8 cellular contexts compared by ENCODE assay signal in genomic region chr19:55062735-55063491, GRCh38. TPM values are rescaled to one million over a fixed set of nuclear protein-coding genes. Genes with fewer than 3 reads are reported as not detected.
A peak's percentile ranks its signal among the peaks of the same experiment; 100 is the strongest.
DNase-seq lines count a peak whose midpoint lies in the region; ATAC-seq, FAIRE-seq and TF ChIP-seq lines count a peak whose summit lies in the region.

RDH13 (minus strand) TSS chr19:55063148; CDS start chr19:55063032, 116 bp downstream.

- DNase-seq in GM12892 (ENCODE audit: insufficient read length) (peak; percentile 85), NCI-H187 (lab: John Stamatoyannopoulos, UW) (peak; percentile 67 to 68), amniotic epithelial cell (ENCODE audit: low read depth) (peak; percentile 91), left ventricle myocardium inferior (peak; percentile 97), progenitor cell of endocrine pancreas (ENCODE audit: low spot score, unreplicated experiment) (peak; percentile 90), upper lobe of right lung (peak; percentile 99)

- H3K27me3 Mint-ChIP-seq in T-helper 1 cell treated with Interleukin-12 subunit alpha and Interleukin-12 subunit beta and Interleukin-4 antibody, amounts not matched to agents 30 μg/mL and 1 μg/mL, for 36 hours (ENCODE audit: low read depth): peaks cover 30% of the 10 kb centered on the region
- peaks cover 34% of the 10 kb centered on the region for H3K27me3 Mint-ChIP-seq in progenitor cell of endocrine pancreas

- H3K27me3 ChIP-seq in left ventricle myocardium inferior (ENCODE audit: low read depth) (peaks cover 19% of the 10 kb centered on the region), upper lobe of right lung (no peaks in the 10 kb centered on the region)

- H3K4me3 Mint-ChIP-seq in T-helper 1 cell treated with Interleukin-12 subunit alpha and Interleukin-12 subunit beta and Interleukin-4 antibody, amounts not matched to agents 30 μg/mL and 1 μg/mL, for 36 hours: peak within 1 kb of the TSS; percentile 86
- H3K4me3 Mint-ChIP-seq in progenitor cell of endocrine pancreas (ENCODE audit: low read depth): peak within 1 kb of the TSS; percentile 78

- peak; percentile 88 for ATAC-seq in HG02870 (IDR thresholded peaks at IDR 0.05; ENCODE audit: unreplicated experiment)
- peak; percentile 100 for ATAC-seq in upper lobe of right lung

- H3K36me3 ChIP-seq in left ventricle myocardium inferior (peaks cover 19% of the 10 kb centered on the region), upper lobe of right lung (peaks cover 10% of the 10 kb centered on the region)

- peak; percentile 65; the same call in 1 of the 2 replicates for TF ChIP-seq POLR2A in GM12892 (IDR thresholded peaks at IDR 0.05; ENCODE audit: low read depth, low read length)

- H3K4me1 ChIP-seq in left ventricle myocardium inferior (peaks cover 34% of the 10 kb centered on the region), upper lobe of right lung (peaks cover 16% of the 10 kb centered on the region)

- peaks cover 10% of the 10 kb centered on the region for H3K4me1 Mint-ChIP-seq in T-helper 1 cell treated with Interleukin-12 subunit alpha and Interleukin-12 subunit beta and Interleukin-4 antibody, amounts not matched to agents 30 μg/mL and 1 μg/mL, for 36 hours (ENCODE audit: low read depth)
- H3K4me1 Mint-ChIP-seq in progenitor cell of endocrine pancreas (ENCODE audit: low read depth): peaks cover 2% of the 10 kb centered on the region

- intact Hi-C loops in left ventricle myocardium inferior (cut with micrococcal nuclease): no loop called here
- intact Hi-C loops in upper lobe of right lung (cut with DNase I): no loop called here

- FAIRE-seq in GM12892 (lab: Jason Lieb, UNC): peak; percentile 77

- H3K36me3 Mint-ChIP-seq in T-helper 1 cell treated with Interleukin-12 subunit alpha and Interleukin-12 subunit beta and Interleukin-4 antibody, amounts not matched to agents 30 μg/mL and 1 μg/mL, for 36 hours (ENCODE audit: low read depth): peaks cover 10% of the 10 kb centered on the region
- H3K36me3 Mint-ChIP-seq in progenitor cell of endocrine pancreas (ENCODE audit: insufficient read depth): peaks cover 4% of the 10 kb centered on the region

- peak within 1 kb of the TSS; percentile 72 for H3K27ac Mint-ChIP-seq in T-helper 1 cell treated with Interleukin-12 subunit alpha and Interleukin-12 subunit beta and Interleukin-4 antibody, amounts not matched to agents 30 μg/mL and 1 μg/mL, for 36 hours
- peak within 1 kb of the TSS; percentile 89 for H3K27ac Mint-ChIP-seq in progenitor cell of endocrine pancreas

- H3K9me3 Mint-ChIP-seq in T-helper 1 cell treated with Interleukin-12 subunit alpha and Interleukin-12 subunit beta and Interleukin-4 antibody, amounts not matched to agents 30 μg/mL and 1 μg/mL, for 36 hours: no peaks in the 10 kb centered on the region
- H3K9me3 Mint-ChIP-seq in progenitor cell of endocrine pancreas (ENCODE audit: low read depth): no peaks in the 10 kb centered on the region

- peak within 1 kb of the TSS; percentile 91 for H3K27ac ChIP-seq in left ventricle myocardium inferior (replicated peaks)
- peak within 1 kb of the TSS; percentile 85 for H3K27ac ChIP-seq in upper lobe of right lung

- H3K4me3 ChIP-seq in left ventricle myocardium inferior (peak within 1 kb of the TSS; percentile 85), upper lobe of right lung (peak within 1 kb of the TSS; percentile 98)

- TF ChIP-seq CTCF in left ventricle myocardium inferior (IDR thresholded peaks at IDR 0.05; ENCODE audit: borderline replicate concordance) (no peak), progenitor cell of endocrine pancreas (IDR thresholded peaks at IDR 0.05; ENCODE audit: unreplicated experiment) (no peak), upper lobe of right lung (IDR thresholded peaks at IDR 0.05) (no peak)

- no peaks in the 10 kb centered on the region for H3K9me3 ChIP-seq in left ventricle myocardium inferior (replicated peaks)
- no peaks in the 10 kb centered on the region for H3K9me3 ChIP-seq in upper lobe of right lung

RNA-seq across cellular contexts. Expression of gene RDH13, which starts in this region (rescaled TPM):
- 6.9 TPM for polyA plus RNA-seq in GM12892 (2012; ENCODE audit: missing spikeins)
- 53.8 TPM for total RNA-seq in left ventricle myocardium inferior
- total RNA-seq in progenitor cell of endocrine pancreas: 11.8 and 12.0 TPM in 2 replicates
- 30.0 TPM for total RNA-seq in upper lobe of right lung

Comparison
In these comparisons a context has a peak if more than half of its experiments do, and no peak if none do; other contexts are left out.
1. Peak in every context shown above with its lines: DNase-seq, ATAC-seq, H3K4me3 ChIP-seq and H3K27ac ChIP-seq.